8 cellular contexts compared by ENCODE assay signal in genomic region chr12:56079729-56080555, GRCh38. TPM values are rescaled to one million over a fixed set of nuclear protein-coding genes. Genes with fewer than 3 reads are reported as not detected.
DNase-seq lines count a peak whose midpoint lies in the region; ATAC-seq lines count a peak whose summit lies in the region.

Gene ERBB3, plus strand, starts transcription at chr12:56080165. Its CDS starts 136 bp downstream, at chr12:56080301.

- peaks cover 6% of the 10 kb centered on the region; the same call in 1 of the 2 replicates for H3K9me3 ChIP-seq in NT2/D1 (ENCODE audit: insufficient read depth, low read length)
- H3K9me3 ChIP-seq in esophagus (ENCODE audit: control insufficient read depth in 2 of 2, insufficient read depth in 1 of 2, low read depth in 1 of 2, low read length in 1 of 2): no peaks in the 10 kb centered on the region
- no peaks in the 10 kb centered on the region for H3K9me3 ChIP-seq in muscle layer of colon (ENCODE audit: low read length)

- no peaks in the 10 kb centered on the region for H3K36me3 Mint-ChIP-seq in activated T-cell treated with anti-CD3 and anti-CD28 coated beads, Interleukin-2, amount 50 U/mL, for 24 hours (ENCODE audit: low read depth)

- peak within 1 kb of the TSS; percentile 26 for H3K27ac Mint-ChIP-seq in activated T-cell treated with anti-CD3 and anti-CD28 coated beads, Interleukin-2, amount 50 U/mL, for 24 hours

- H3K36me3 ChIP-seq in NT2/D1 (ENCODE audit: insufficient read depth, insufficient read length, low read length) (peaks cover 2% of the 10 kb centered on the region), esophagus (ENCODE audit: control insufficient read depth in 2 of 2, insufficient read depth in 2 of 2, low read length in 1 of 2) (peaks cover 0 to 2% of the 10 kb centered on the region in 2 donors), muscle layer of colon (ENCODE audit: insufficient read depth, low read length) (no peaks in the 10 kb centered on the region)

- peak within 1 kb of the TSS; percentile 78 for H3K4me3 Mint-ChIP-seq in activated T-cell treated with anti-CD3 and anti-CD28 coated beads, Interleukin-2, amount 50 U/mL, for 24 hours

- peak; percentile 66 for DNase-seq in DMS79 treated with DMSO at 0.1 percent for 48 hours (lab: John Stamatoyannopoulos, UW)
- DNase-seq in NT2/D1 (ENCODE audit: low read depth, low spot score): peak; percentile 71
- DNase-seq in activated T-cell treated with anti-CD3 and anti-CD28 coated beads, Interleukin-2, amount 50 U/mL, for 24 hours: peak; percentile 82
- peak; percentile 25 to 44 for DNase-seq in stimulated activated CD8-positive, alpha-beta memory T cell treated with anti-CD3 and anti-CD28 coated beads, Interleukin-7, amount 100 ng/mL, for 1 hour (ENCODE audit: low read depth in 2 of 2)

- H3K4me1 Mint-ChIP-seq in activated T-cell treated with anti-CD3 and anti-CD28 coated beads, Interleukin-2, amount 50 U/mL, for 24 hours (ENCODE audit: low read depth): peaks cover 19% of the 10 kb centered on the region

- H3K4me3 ChIP-seq in NT2/D1 (ENCODE audit: insufficient read length, low read depth): peak within 1 kb of the TSS; percentile 91
- peak within 1 kb of the TSS; percentile 63 to 78 for H3K4me3 ChIP-seq in esophagus (ENCODE audit: low read depth in 1 of 2, low read length in 2 of 2)
- peak within 1 kb of the TSS; percentile 55 to 59 for H3K4me3 ChIP-seq in muscle layer of colon (ENCODE audit: low read depth in 1 of 2, low read length in 2 of 2)

- H3K9ac ChIP-seq in NT2/D1 (ENCODE audit: insufficient read length, low read depth): peak within 1 kb of the TSS; percentile 98
- no peak within 1 kb of the TSS for H3K9ac ChIP-seq in muscle layer of colon (ENCODE audit: low read length)

- ATAC-seq in HG02938 (IDR thresholded peaks at IDR 0.05; ENCODE audit: unreplicated experiment) (peak; percentile 35), HG03039 (IDR thresholded peaks at IDR 0.05; ENCODE audit: unreplicated experiment) (no peak)

- H3K9me3 Mint-ChIP-seq in activated T-cell treated with anti-CD3 and anti-CD28 coated beads, Interleukin-2, amount 50 U/mL, for 24 hours: no peaks in the 10 kb centered on the region

- WGBS in esophagus, 2 donors: 0 to 1% methylated on average over 54 to 59 of the region's 59 CpGs

- H3K27ac ChIP-seq in esophagus (ENCODE audit: low read depth in 2 of 2, low read length in 1 of 2) (peak within 1 kb of the TSS; percentile 96 to 98), muscle layer of colon (ENCODE audit: low read depth, low read length) (no peak within 1 kb of the TSS)

- H3K27me3 ChIP-seq in NT2/D1 (ENCODE audit: insufficient read depth, insufficient read length) (no peaks in the 10 kb centered on the region), esophagus (ENCODE audit: control insufficient read depth in 1 of 2, insufficient read depth in 2 of 2, low read length in 2 of 2) (no peaks in the 10 kb centered on the region), muscle layer of colon (ENCODE audit: control insufficient read depth in 1 of 2, insufficient read depth in 2 of 2, low read length in 2 of 2) (peaks cover 0 to 12% of the 10 kb centered on the region in 2 donors)

- H3K27me3 Mint-ChIP-seq in activated T-cell treated with anti-CD3 and anti-CD28 coated beads, Interleukin-2, amount 50 U/mL, for 24 hours: peaks cover 13% of the 10 kb centered on the region

- H3K4me1 ChIP-seq in NT2/D1 (ENCODE audit: insufficient read depth, insufficient read length) (peaks cover 10% of the 10 kb centered on the region), esophagus (ENCODE audit: control insufficient read depth in 2 of 2, insufficient read depth in 2 of 2, low read length in 1 of 2) (peaks cover under 1 to 8% of the 10 kb centered on the region in 2 donors), muscle layer of colon (ENCODE audit: insufficient read depth, low read length) (peaks cover 9% of the 10 kb centered on the region)

RNA-seq across cellular contexts. Expression of gene ERBB3, which starts in this region (rescaled TPM):
- 100 to 1,000 TPM in 1 of 2 donors, 10 to 100 TPM in 1; 49.4 to 102 TPM for polyA plus RNA-seq in esophagus
